ENCODE assay signal across 8 cellular contexts in genomic region chr17:29115906-29116651, GRCh38.
A peak's percentile ranks its signal among the peaks of the same experiment; 100 is the strongest.
DNase-seq lines count a peak whose midpoint lies in the region; ATAC-seq and TF ChIP-seq lines count a peak whose summit lies in the region.

No MANE protein-coding gene starts in this region.

- no peaks in the 10 kb centered on the region for H3K4me1 ChIP-seq in mucosa of descending colon (ENCODE audit: low read depth)

- no peak for ATAC-seq in HG03159 (IDR thresholded peaks at IDR 0.05; ENCODE audit: unreplicated experiment)
- ATAC-seq in mucosa of descending colon = no peak

- DNase-seq in AG08396 (ENCODE audit: low spot score) (peak; percentile 73), GM19238 (ENCODE audit: insufficient read length, low spot score) (peak; percentile 46), NCI-H510A (lab: John Stamatoyannopoulos, UW) (peak; percentile 28), foreskin melanocyte (peak; percentile 55), mucosa of descending colon (no peak)
- DNase-seq in activated CD8-positive, alpha-beta memory T cell treated with anti-CD3 and anti-CD28 coated beads for 24 hours = peak; percentile 72
- peak; percentile 41 to 46 for DNase-seq in stimulated activated CD4-positive, alpha-beta T cell treated with anti-CD3 and anti-CD28 coated beads, Interleukin-2, amount 100 ng/mL, for 48 hours

- no peaks in the 10 kb centered on the region for H3K9me3 ChIP-seq in mucosa of descending colon

- TF ChIP-seq CTCF in mucosa of descending colon (IDR thresholded peaks at IDR 0.05) = no peak

- H3K36me3 ChIP-seq in mucosa of descending colon (ENCODE audit: low read depth) = no peaks in the 10 kb centered on the region

- intact Hi-C loops in mucosa of descending colon (cut with DNase I, micrococcal nuclease) = loop anchor here in 1 of 2 donors (5.0 kb wide), 1 partner anchor 149 kb away; no protein-coding TSS in a partner anchor

- no peak overlapping the region for H3K4me3 ChIP-seq in mucosa of descending colon

Comparison
In these comparisons a context has a peak if more than half of its experiments do, and no peak if none do; other contexts are left out.
1. DNase-seq: peak in AG08396 (single experiment), GM19238 (single experiment), NCI-H510A (single experiment), activated CD8-positive, alpha-beta memory T cell treated with anti-CD3 and anti-CD28 coated beads for 24 hours (single experiment), foreskin melanocyte (single experiment) and stimulated activated CD4-positive, alpha-beta T cell treated with anti-CD3 and anti-CD28 coated beads, Interleukin-2, amount 100 ng/mL, for 48 hours (2 of 2); none in mucosa of descending colon (0 of 3).